ENCODE assay signal across 14 cellular contexts in the genomic region with DNA sequence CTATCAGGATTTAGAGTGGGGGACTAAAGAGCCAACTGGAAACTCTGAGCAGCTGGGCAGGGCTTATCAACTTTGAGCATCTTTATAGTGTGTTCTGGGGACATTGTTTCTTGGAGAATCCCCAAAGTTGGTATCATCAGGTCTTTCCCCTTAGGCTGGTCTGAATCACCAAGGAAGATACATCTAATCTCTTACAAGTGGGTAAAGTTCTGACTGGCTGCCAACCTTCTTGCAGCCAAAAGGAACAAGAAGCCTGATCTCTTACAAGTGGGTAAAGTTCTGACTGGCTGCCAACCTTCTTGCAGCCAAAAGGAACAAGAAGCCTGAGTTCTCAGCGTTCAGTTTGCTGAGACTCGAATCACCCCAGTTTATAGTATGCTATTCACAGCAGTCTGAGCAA. TPM values are rescaled to one million over a fixed set of nuclear protein-coding genes. Genes with fewer than 3 reads are reported as not detected.
DNase-seq lines count a peak whose midpoint lies in the region; ATAC-seq and TF ChIP-seq lines count a peak whose summit lies in the region.
"Had no signal": no experiment of that assay in that cellular context is flagged by ENCODE, and none has a peak within 500 bp of the region (broad histone marks: within the 10 kb centered on the region; RNA-seq: fewer than 3 reads in every experiment).

No MANE protein-coding gene starts in this region.

- no peak for TF ChIP-seq CTCF in VCaP (conservative IDR thresholded peaks at IDR 0.05)
- TF ChIP-seq CTCF in lower lobe of right lung (IDR thresholded peaks at IDR 0.05): no peak
- TF ChIP-seq CTCF in upper lobe of left lung (IDR thresholded peaks at IDR 0.05): no peak
- no peak for TF ChIP-seq CTCF in Calu3 (IDR thresholded peaks at IDR 0.05; ENCODE audit: unreplicated experiment)

- 62 to 75% methylated on average over 2 of the region's 2 CpGs for WGBS in upper lobe of left lung, 2 donors

- no peak for TF ChIP-seq EP300 in upper lobe of left lung (IDR thresholded peaks at IDR 0.05)

- no TSS peak for BruUV-seq in Calu3 (replicated peaks; lab: Mats Ljungman, UMichigan)

- H3K36me3 ChIP-seq in lower lobe of right lung: peaks cover 16% of the 10 kb centered on the region
- H3K36me3 ChIP-seq in upper lobe of left lung: peaks cover 0 to 10% (median under 1%) of the 10 kb centered on the region in 4 donors

- CTCF ChIA-PET in Calu3 (lab: Charles Lee): interaction anchor here (1.0 kb wide), 1 partner anchor 110 kb away, joined by 4 read pairs; no protein-coding TSS in a partner anchor

- no peak overlapping the region for H3K4me3 Mint-ChIP-seq in Calu3 (ENCODE audit: low read depth, unreplicated experiment)

- H3K36me3 Mint-ChIP-seq in activated naive CD4-positive, alpha-beta T cell treated with anti-CD3 and anti-CD28 coated beads, Interleukin-2, amount 50 U/mL, for 72 hours: peaks cover 5 to 7% of the 10 kb centered on the region in 2 donors
- H3K36me3 Mint-ChIP-seq in Calu3 (ENCODE audit: insufficient read depth, unreplicated experiment): peaks cover 21% of the 10 kb centered on the region

- no peak for DNase-seq in activated naive CD4-positive, alpha-beta T cell treated with anti-CD3 and anti-CD28 coated beads, Interleukin-2, amount 50 U/mL, for 72 hours (ENCODE audit: low spot score in 2 of 2)
- no peak for DNase-seq in activated naive CD4-positive, alpha-beta T cell (lab: John Stamatoyannopoulos, UW)
- no peak for DNase-seq in lower lobe of right lung
- DNase-seq in upper lobe of left lung: peak in 1 of 2 donors; percentile 57
- DNase-seq in Calu3: no peak
- DNase-seq in middle frontal gyrus (ENCODE audit: extremely low spot score, low spot score): no peak
- DNase-seq: activated CD8-positive, alpha-beta memory T cell treated with anti-CD3 and anti-CD28 coated beads, Interleukin-2, amount 50 U/mL, for 4 hours; effector memory CD4-positive, alpha-beta T cell; NCI-H1092 treated with DMSO at 0.1 percent for 48 hours; small intestine had no signal

- H3K27ac ChIP-seq in VCaP (peak overlapping the region; percentile 82), lower lobe of right lung (peak overlapping the region; percentile 34), upper lobe of left lung (peak overlapping the region in 3 of 4 donors; percentile 6 to 33 (median 23))

- intact Hi-C loops in lower lobe of right lung (cut with DNase I) (no loop called here), Calu3 (cut with micrococcal nuclease; ENCODE audit: unreplicated experiment) (no loop called here)

- peaks cover 14% of the 10 kb centered on the region for H3K27me3 Mint-ChIP-seq in Calu3 (ENCODE audit: unreplicated experiment)

- peak; percentile 14 to 57 for ATAC-seq in activated naive CD4-positive, alpha-beta T cell treated with anti-CD3 and anti-CD28 coated beads, Interleukin-2, amount 50 U/mL, for 72 hours
- no peak for ATAC-seq in lower lobe of right lung
- ATAC-seq in upper lobe of left lung (ENCODE audit: low FRiP score in 2 of 2): no peak
- ATAC-seq in GM21367 (IDR thresholded peaks at IDR 0.05; ENCODE audit: unreplicated experiment): no peak

- TF ChIP-seq POLR2A in upper lobe of left lung (IDR thresholded peaks at IDR 0.05): no peak

- H3K4me1 ChIP-seq in lower lobe of right lung (peaks cover 23% of the 10 kb centered on the region), upper lobe of left lung (peaks cover 20 to 25% (median 24%) of the 10 kb centered on the region in 4 donors)

- H3K4me3 ChIP-seq in lower lobe of right lung (no peak overlapping the region), upper lobe of left lung (no peak overlapping the region)

- peak overlapping the region; percentile 57 to 93 for H3K27ac Mint-ChIP-seq in activated naive CD4-positive, alpha-beta T cell treated with anti-CD3 and anti-CD28 coated beads, Interleukin-2, amount 50 U/mL, for 72 hours
- no peak overlapping the region for H3K27ac Mint-ChIP-seq in Calu3 (ENCODE audit: unreplicated experiment)

- H3K27me3 ChIP-seq in lower lobe of right lung (ENCODE audit: low read depth): no peaks in the 10 kb centered on the region
- H3K27me3 ChIP-seq in upper lobe of left lung: no peaks in the 10 kb centered on the region

- H3K9me3 Mint-ChIP-seq in activated naive CD4-positive, alpha-beta T cell treated with anti-CD3 and anti-CD28 coated beads, Interleukin-2, amount 50 U/mL, for 72 hours: no peaks in the 10 kb centered on the region
- H3K9me3 Mint-ChIP-seq in Calu3 (ENCODE audit: low read depth, unreplicated experiment): no peaks in the 10 kb centered on the region

- H3K9me3 ChIP-seq in lower lobe of right lung: no peaks in the 10 kb centered on the region
- no peaks in the 10 kb centered on the region for H3K9me3 ChIP-seq in upper lobe of left lung

- peaks cover 9% of the 10 kb centered on the region for H3K4me1 Mint-ChIP-seq in Calu3 (ENCODE audit: low read depth, unreplicated experiment)

RNA-seq across cellular contexts. Expression of a gene that starts 1.6 kb away (rescaled TPM):
- 10 to 100 TPM; 22.8 to 24.3 TPM for total RNA-seq in activated naive CD4-positive, alpha-beta T cell treated with anti-CD3 and anti-CD28 coated beads, Interleukin-2, amount 50 U/mL, for 72 hours
- total RNA-seq in lower lobe of right lung (28.9 TPM), upper lobe of left lung (10 to 100 TPM; 18.1 to 46.2 (median 23.9) TPM), Calu3 (2022) (31.0 and 31.9 TPM in 2 replicates)

RNA-seq across cellular contexts. Expression of a gene that starts 7.4 kb away (rescaled TPM):
- 1 to 10 TPM in 1 of 2 donors, under 1 TPM in 1; 0.18 to 1.4 TPM for total RNA-seq in activated naive CD4-positive, alpha-beta T cell treated with anti-CD3 and anti-CD28 coated beads, Interleukin-2, amount 50 U/mL, for 72 hours
- total RNA-seq in lower lobe of right lung: 1.7 TPM
- total RNA-seq in upper lobe of left lung: 1 to 10 TPM in 2 of 6 donors, under 1 TPM in 4; under 0.01 to 2.1 (median 0.39) TPM
- total RNA-seq in Calu3 (2022): not detected in 2 replicates
- total RNA-seq: astrocyte, Daoy had no signal

RNA-seq across cellular contexts. Expression of a gene that starts 56.6 kb away (rescaled TPM):
- total RNA-seq in activated naive CD4-positive, alpha-beta T cell treated with anti-CD3 and anti-CD28 coated beads, Interleukin-2, amount 50 U/mL, for 72 hours: not detected
- total RNA-seq in lower lobe of right lung: 4.0 TPM
- total RNA-seq in upper lobe of left lung: 1 to 10 TPM in 5 of 6 donors, not detected in 1; 1.2 to 5.1 (median 3.7) TPM
- total RNA-seq in Calu3 (2022): not detected in 2 replicates
- total RNA-seq: astrocyte, Daoy had no signal

Comparison
In these comparisons a context has a peak if more than half of its experiments do, and no peak if none do; other contexts are left out.
1. ATAC-seq: peak in activated naive CD4-positive, alpha-beta T cell treated with anti-CD3 and anti-CD28 coated beads, Interleukin-2, amount 50 U/mL, for 72 hours (2 of 2); none in lower lobe of right lung (0 of 2), upper lobe of left lung (0 of 2) and GM21367 (single experiment).
2. H3K27ac ChIP-seq: peak in every context shown above with its lines; median percentile 82 in VCaP; 34 in lower lobe of right lung; 23 in upper lobe of left lung.